Comparison of ENCODE assay signal across 23 cellular contexts in the genomic region with DNA sequence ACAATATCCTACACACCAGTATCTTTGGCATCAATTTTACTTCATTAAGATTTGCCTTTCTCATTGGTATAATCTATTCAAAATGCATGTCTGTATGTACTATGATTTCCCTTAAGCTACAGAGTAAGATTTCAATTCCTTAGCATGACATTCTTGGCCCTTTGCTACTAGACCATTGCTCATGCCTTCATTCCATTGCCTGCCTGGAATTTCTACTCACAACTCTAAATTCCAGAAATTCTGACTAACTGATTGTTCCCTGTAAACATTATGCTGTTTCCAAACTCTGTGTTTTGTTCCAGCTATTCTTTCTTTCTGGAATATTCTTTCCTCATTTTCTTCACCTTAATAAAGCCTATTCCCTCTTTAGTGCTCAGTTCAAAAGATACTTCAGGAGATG.
"Had no signal": no experiment of that assay in that cellular context is flagged by ENCODE, and none has a peak within 500 bp of the region (broad histone marks: within the 10 kb centered on the region; RNA-seq: fewer than 3 reads in every experiment).

No MANE protein-coding gene starts in this region.

- H3K4me1 ChIP-seq: body of pancreas, lower lobe of right lung, prostate gland, right atrium auricular region had no signal

- DNase-seq: activated CD4-positive, alpha-beta memory T cell treated with anti-CD3 and anti-CD28 coated beads for 36 hours; activated CD4-positive, alpha-beta T cell treated with anti-CD3 and anti-CD28 coated beads for 48 hours; activated CD4-positive, CD25-positive, alpha-beta regulatory T cell; activated effector memory CD4-positive, alpha-beta T cell treated with Interleukin-2 at 50 U/mL for 16 hours; activated naive CD4-positive, alpha-beta T cell treated with anti-CD3 and anti-CD28 coated beads for 36 hours; activated T-cell treated with anti-CD3 and anti-CD28 coated beads, Interleukin-2, amount 50 U/mL, for 48 hours; body of pancreas; effector CD4-positive, alpha-beta T cell; erythroblast; heart left ventricle; lower lobe of right lung; natural killer cell; ovary; stimulated activated CD4-positive, alpha-beta T cell treated with anti-CD3 and anti-CD28 coated beads, Interleukin-12 subunit alpha, Interleukin-12 subunit beta, amount 100 ng/mL, for 4 hours; stimulated activated CD4-positive, alpha-beta T cell treated with anti-CD3 and anti-CD28 coated beads, Interleukin-4, amount 100 ng/mL, for 4 hours; stimulated activated naive CD8-positive, alpha-beta T cell treated with anti-CD3 and anti-CD28 coated beads, Interleukin-15, Interleukin-2, amounts not matched to agents 100 U/mL and 50 U/mL, for 24 hours; T-helper 1 cell; T-helper 9 cell had no signal

- ATAC-seq: body of pancreas; heart left ventricle; lower lobe of right lung; natural killer cell; stimulated activated naive CD8-positive, alpha-beta T cell treated with anti-CD3 and anti-CD28 coated beads, Interleukin-15, Interleukin-2, amounts not matched to agents 100 U/mL and 50 U/mL, for 24 hours had no signal

- H3K27ac ChIP-seq: body of pancreas, cardiac muscle cell, heart left ventricle, lower lobe of right lung, ovary, prostate gland, right atrium auricular region had no signal

- H3K27me3 ChIP-seq: body of pancreas, cardiac muscle cell, heart left ventricle, ovary, right atrium auricular region had no signal

- H3K4me3 ChIP-seq: body of pancreas, cardiac muscle cell, heart left ventricle, lower lobe of right lung, ovary, prostate gland, right atrium auricular region had no signal

- H3K27me3 Mint-ChIP-seq: activated CD4-positive, alpha-beta memory T cell treated with anti-CD3 and anti-CD28 coated beads for 36 hours; dendritic cell treated with granulocyte-macrophage colony-stimulating factor and Interleukin-4, amounts not matched to agents 40 ng/mL and 50 ng/mL, for 4 days had no signal

- H3K36me3 Mint-ChIP-seq: activated CD4-positive, alpha-beta memory T cell treated with anti-CD3 and anti-CD28 coated beads for 36 hours; mesothelial cell of epicardium; natural killer cell had no signal

- H3K4me3 Mint-ChIP-seq: activated CD4-positive, alpha-beta memory T cell treated with anti-CD3 and anti-CD28 coated beads for 36 hours; activated naive CD4-positive, alpha-beta T cell treated with anti-CD3 and anti-CD28 coated beads for 36 hours; dendritic cell treated with granulocyte-macrophage colony-stimulating factor and Interleukin-4, amounts not matched to agents 40 ng/mL and 50 ng/mL, for 4 days; mesothelial cell of epicardium; natural killer cell had no signal

- H3K4me1 Mint-ChIP-seq: natural killer cell had no signal

- H3K27ac Mint-ChIP-seq: activated CD4-positive, alpha-beta memory T cell treated with anti-CD3 and anti-CD28 coated beads for 36 hours; activated naive CD4-positive, alpha-beta T cell treated with anti-CD3 and anti-CD28 coated beads for 36 hours; dendritic cell treated with granulocyte-macrophage colony-stimulating factor and Interleukin-4, amounts not matched to agents 40 ng/mL and 50 ng/mL, for 4 days; mesothelial cell of epicardium; natural killer cell had no signal

- H3K9me3 Mint-ChIP-seq: activated CD4-positive, alpha-beta memory T cell treated with anti-CD3 and anti-CD28 coated beads for 36 hours; activated naive CD4-positive, alpha-beta T cell treated with anti-CD3 and anti-CD28 coated beads for 36 hours; mesothelial cell of epicardium had no signal

- H3K9me3 ChIP-seq: body of pancreas, heart left ventricle, lower lobe of right lung, ovary, prostate gland, right atrium auricular region had no signal

- H3K36me3 ChIP-seq: cardiac muscle cell, heart left ventricle, lower lobe of right lung, ovary, prostate gland, right atrium auricular region had no signal
